9 cellular contexts compared by ENCODE assay signal in genomic region chr1:61253059-61253735, GRCh38.
DNase-seq lines count a peak whose midpoint lies in the region; ATAC-seq and TF ChIP-seq lines count a peak whose summit lies in the region.
"Had no signal": no experiment of that assay in that cellular context is flagged by ENCODE, and none has a peak within 500 bp of the region (broad histone marks: within the 10 kb centered on the region; RNA-seq: fewer than 3 reads in every experiment).

No MANE protein-coding gene starts in this region.

- H3K27ac Mint-ChIP-seq in CD8-positive, alpha-beta T cell = no peak overlapping the region

- H3K27me3 Mint-ChIP-seq in CD8-positive, alpha-beta T cell (ENCODE audit: low read depth) = no peaks in the 10 kb centered on the region

- no peak overlapping the region for H3K4me3 ChIP-seq in CD8-positive, alpha-beta T cell (ENCODE audit: low read depth, low read length)
- H3K4me3 ChIP-seq in adipocyte (ENCODE audit: low read length) = no peak overlapping the region
- no peak overlapping the region for H3K4me3 ChIP-seq in left lung
- H3K4me3 ChIP-seq: GM12878 had no signal

- peaks cover 26% of the 10 kb centered on the region for H3K4me1 Mint-ChIP-seq in CD8-positive, alpha-beta T cell (ENCODE audit: low read depth)

- POLR2A ChIA-PET in CD8-positive, alpha-beta T cell (lab: Charles Lee) = no interaction called here

- peak overlapping the region; percentile 37 for H3K9ac ChIP-seq in adipocyte (ENCODE audit: low read length)

- CTCF ChIA-PET in CD8-positive, alpha-beta T cell (lab: Charles Lee) = no interaction called here

- H3K27ac ChIP-seq in CD8-positive, alpha-beta T cell (ENCODE audit: low read depth, low read length) = no peak overlapping the region
- peak overlapping the region; percentile 74 to 75 for H3K27ac ChIP-seq in left lung

- no peak overlapping the region for H3K4me3 Mint-ChIP-seq in CD8-positive, alpha-beta T cell

- peaks cover 5% of the 10 kb centered on the region for H3K4me1 ChIP-seq in CD8-positive, alpha-beta T cell (ENCODE audit: insufficient read depth, low read length)
- H3K4me1 ChIP-seq in adipocyte (ENCODE audit: control insufficient read depth, insufficient read depth, low read length) = peaks cover 32% of the 10 kb centered on the region
- H3K4me1 ChIP-seq in left lung = peaks cover 12 to 38% of the 10 kb centered on the region in 2 donors

- TF ChIP-seq CTCF in CD8-positive, alpha-beta T cell (IDR thresholded peaks at IDR 0.05) = no peak
- TF ChIP-seq CTCF in left lung (IDR thresholded peaks at IDR 0.05) (no peak), GM20000 (IDR thresholded peaks at IDR 0.05; ENCODE audit: extremely low read depth, missing control alignments) (no peak)

- H3K36me3 ChIP-seq in CD8-positive, alpha-beta T cell (ENCODE audit: insufficient read depth, low read length) = no peaks in the 10 kb centered on the region
- H3K36me3 ChIP-seq in adipocyte (ENCODE audit: control insufficient read depth, insufficient read depth, low read length, severe bottlenecking) = no peaks in the 10 kb centered on the region
- no peaks in the 10 kb centered on the region for H3K36me3 ChIP-seq in left lung

- peak in 1 of 7 experiments; percentile 25 for DNase-seq in CD8-positive, alpha-beta T cell
- peak; percentile 29 for DNase-seq in NCI-H1092 treated with DMSO at 0.1 percent for 48 hours (lab: John Stamatoyannopoulos, UW)
- DNase-seq in adipocyte (ENCODE audit: low read depth) = no peak
- DNase-seq in left lung = peak in 1 of 2 donors; percentile 69
- no peak for DNase-seq in epidermal melanocyte (ENCODE audit: insufficient read length, low spot score)
- no peak for DNase-seq in GM20000 (ENCODE audit: low spot score)

- peak; percentile 20 for ATAC-seq in CD8-positive, alpha-beta T cell
- ATAC-seq in left lung = peak; percentile 81
- no peak for ATAC-seq in HG03521 (IDR thresholded peaks at IDR 0.05; ENCODE audit: unreplicated experiment)
- no peak for ATAC-seq in HG03354 (IDR thresholded peaks at IDR 0.05; ENCODE audit: poor library complexity, severe bottlenecking, unreplicated experiment)
- ATAC-seq: GM12878 had no signal

- H3K36me3 Mint-ChIP-seq in CD8-positive, alpha-beta T cell = no peaks in the 10 kb centered on the region

- H3K27me3 ChIP-seq in CD8-positive, alpha-beta T cell (ENCODE audit: insufficient read depth, low read length) = no peaks in the 10 kb centered on the region
- no peaks in the 10 kb centered on the region for H3K27me3 ChIP-seq in adipocyte (replicated peaks; ENCODE audit: control insufficient read depth, insufficient read depth, low read length)
- H3K27me3 ChIP-seq in left lung = no peaks in the 10 kb centered on the region

- no peaks in the 10 kb centered on the region for H3K9me3 Mint-ChIP-seq in CD8-positive, alpha-beta T cell

- intact Hi-C loops in CD8-positive, alpha-beta T cell (cut with DNase I, micrococcal nuclease) = no loop called here
- intact Hi-C loops in left lung (cut with DNase I) = no loop called here

- H3K9me3 ChIP-seq in CD8-positive, alpha-beta T cell (ENCODE audit: low read length) = no peaks in the 10 kb centered on the region
- H3K9me3 ChIP-seq in adipocyte (ENCODE audit: control insufficient read depth, low read length) (no peaks in the 10 kb centered on the region), left lung (no peaks in the 10 kb centered on the region)

Comparison
In these comparisons a context has a peak if more than half of its experiments do, and no peak if none do; other contexts are left out.
1. ATAC-seq: peak in CD8-positive, alpha-beta T cell (single experiment) and left lung (single experiment); none in HG03521 (single experiment) and HG03354 (single experiment).